Comparison of ENCODE assay signal across 20 cellular contexts in genomic region chr19:33273065-33273736, GRCh38. TPM values are rescaled to one million over a fixed set of nuclear protein-coding genes. Genes with fewer than 3 reads are reported as not detected.
DNase-seq lines count a peak whose midpoint lies in the region; ATAC-seq and TF ChIP-seq lines count a peak whose summit lies in the region.
"Had no signal": no experiment of that assay in that cellular context is flagged by ENCODE, and none has a peak within 500 bp of the region (broad histone marks: within the 10 kb centered on the region; RNA-seq: fewer than 3 reads in every experiment).

No MANE protein-coding gene starts in this region.

- no peaks in the 10 kb centered on the region for H3K27me3 Mint-ChIP-seq in WTC11 (ENCODE audit: low read depth)
- H3K27me3 Mint-ChIP-seq: progenitor cell of endocrine pancreas had no signal

- peaks cover 39% of the 10 kb centered on the region for H3K4me1 ChIP-seq in hepatocyte (ENCODE audit: insufficient read depth)
- peaks cover 16% of the 10 kb centered on the region for H3K4me1 ChIP-seq in osteoblast (ENCODE audit: insufficient read depth, low read length)
- H3K4me1 ChIP-seq: SJSA1 had no signal

- 79% methylated on average over 26 of the region's 26 CpGs for WGBS in hepatocyte (ENCODE audit: low lambda C conversion rate, missing lambda C conversion rate)

- CTCF ChIA-PET in WTC11 (lab: Charles Lee): no interaction called here

- peaks cover 18% of the 10 kb centered on the region for H3K4me1 Mint-ChIP-seq in WTC11

- no peak for TF ChIP-seq CTCF in C4-2B (conservative IDR thresholded peaks at IDR 0.05)
- no peak for TF ChIP-seq CTCF in WTC11 (IDR thresholded peaks at IDR 0.05)
- TF ChIP-seq CTCF in hepatocyte (IDR thresholded peaks at IDR 0.05; ENCODE audit: poor library complexity): no peak
- no peak for TF ChIP-seq CTCF in osteoblast (IDR thresholded peaks at IDR 0.05; ENCODE audit: extremely low read depth, low read depth, low read length)

- no peaks in the 10 kb centered on the region for H3K9me2 ChIP-seq in hepatocyte (replicated peaks; ENCODE audit: insufficient read depth)

- DNase-seq in WTC11 (ENCODE audit: low spot score) (no peak), hepatocyte (ENCODE audit: low spot score) (no peak), osteoblast (ENCODE audit: insufficient read length, low spot score, missing footprints) (no peak), amygdala (lab: John Stamatoyannopoulos, UW) (no peak), NCI-H2029 (lab: John Stamatoyannopoulos, UW) (no peak)
- DNase-seq: activated gamma-delta T cell treated with Interleukin-2 at 50 U/mL for 16 hours; erythroblast; GOT3; MM.1S; NCI-H187; stimulated activated naive CD4-positive, alpha-beta T cell; T-helper 9 cell had no signal

- no peak overlapping the region for H2AFZ ChIP-seq in hepatocyte
- peak overlapping the region; percentile 2 for H2AFZ ChIP-seq in osteoblast (ENCODE audit: low read length)

- H3K4me3 ChIP-seq in hepatocyte (no peak overlapping the region), osteoblast (ENCODE audit: insufficient read depth, low read length) (no peak overlapping the region)
- H3K4me3 ChIP-seq: coronary artery, SJSA1, uterus had no signal

- peak overlapping the region; percentile 78 for H3K27ac Mint-ChIP-seq in WTC11

- H3K27ac ChIP-seq in C4-2B (peak overlapping the region; percentile 85), hepatocyte (peak overlapping the region; percentile 95), osteoblast (ENCODE audit: low read depth, low read length) (no peak overlapping the region)
- H3K27ac ChIP-seq: SJSA1, uterus had no signal

- POLR2A ChIA-PET in WTC11 (lab: Charles Lee): no interaction called here

- H3K4me3 Mint-ChIP-seq in WTC11: no peak overlapping the region

- H3K36me3 ChIP-seq in hepatocyte (replicated peaks; ENCODE audit: insufficient read depth, low read depth) (no peaks in the 10 kb centered on the region), osteoblast (ENCODE audit: insufficient read depth, low read length) (no peaks in the 10 kb centered on the region)
- H3K36me3 ChIP-seq: SJSA1, uterus had no signal

- H3K79me2 ChIP-seq in hepatocyte (no peaks in the 10 kb centered on the region), osteoblast (ENCODE audit: insufficient read depth, low read length) (no peaks in the 10 kb centered on the region)

- H3K9me3 ChIP-seq in hepatocyte (ENCODE audit: low read depth) (no peaks in the 10 kb centered on the region), osteoblast (ENCODE audit: low read depth, low read length) (no peaks in the 10 kb centered on the region)
- H3K9me3 ChIP-seq: SJSA1, uterus had no signal

- ATAC-seq in WTC11 (no peak), GM18873 (IDR thresholded peaks at IDR 0.05; ENCODE audit: low FRiP score, unreplicated experiment) (no peak), HG02759 (IDR thresholded peaks at IDR 0.05; ENCODE audit: unreplicated experiment) (no peak)

- H3K4me2 ChIP-seq in hepatocyte: no peak overlapping the region
- peak overlapping the region; percentile 50 for H3K4me2 ChIP-seq in osteoblast (ENCODE audit: insufficient read depth, low read length)

- H3K9me3 Mint-ChIP-seq in WTC11: no peaks in the 10 kb centered on the region

- H3K36me3 Mint-ChIP-seq in WTC11: no peaks in the 10 kb centered on the region

- H3K27me3 ChIP-seq in hepatocyte (no peaks in the 10 kb centered on the region), osteoblast (ENCODE audit: insufficient read depth, low read length) (no peaks in the 10 kb centered on the region)
- H3K27me3 ChIP-seq: uterus had no signal

- H4K20me1 ChIP-seq in hepatocyte (ENCODE audit: insufficient read depth, poor library complexity, severe bottlenecking) (no peaks in the 10 kb centered on the region), osteoblast (ENCODE audit: insufficient read depth, low read length) (no peaks in the 10 kb centered on the region)

TF ChIP-seq in WTC11, 78 proteins besides CTCF, POLR2A, EP300 and RAD21 (continues in another document):
- TF ChIP-seq HMGXB4 (CRISPR knock-in tag; IDR thresholded peaks at IDR 0.05) (no peak), ZNF532 (CRISPR knock-in tag; IDR thresholded peaks at IDR 0.05; ENCODE audit: borderline replicate concordance) (no peak), SMAD4 (CRISPR knock-in tag; IDR thresholded peaks at IDR 0.05) (no peak), ZNF671 (CRISPR knock-in tag; IDR thresholded peaks at IDR 0.05) (no peak), USF1 (CRISPR knock-in tag; IDR thresholded peaks at IDR 0.05) (no peak), ZBTB21 (CRISPR knock-in tag; IDR thresholded peaks at IDR 0.05; ENCODE audit: borderline replicate concordance) (0 out of 2 replicates have a peak, but pooled peaks have one; percentile 36), ESRRA (CRISPR knock-in tag; IDR thresholded peaks at IDR 0.05; ENCODE audit: borderline replicate concordance) (no peak)

RNA-seq across cellular contexts. Expression of gene CEBPA, which starts 29.1 kb away (rescaled TPM):
- total RNA-seq in WTC11 (2021): 5.6 to 6.6 TPM (median 5.8 TPM) in 3 replicates
- total RNA-seq in hepatocyte: 151 and 160 TPM in 2 replicates
- 65.1 and 103 TPM in 2 replicates for polyA plus RNA-seq in hepatocyte
- total RNA-seq in osteoblast: 3.6 and 5.0 TPM in 2 replicates

RNA-seq across cellular contexts. Expression of gene SLC7A10, which starts 47.6 kb away (rescaled TPM):
- total RNA-seq in WTC11 (2021) (4.2 to 4.9 TPM (median 4.4 TPM) in 3 replicates), hepatocyte (4.5 and 5.5 TPM in 2 replicates), osteoblast (not detected in 2 replicates)
- 4.3 and 7.3 TPM in 2 replicates for polyA plus RNA-seq in hepatocyte
- total RNA-seq: NCI-H460, SJSA1, uterus had no signal

Comparison
In these comparisons a context has a peak if more than half of its experiments do, and no peak if none do; other contexts are left out.
1. RNA of gene CEBPA, which starts 29.1 kb away (total RNA-seq): 151 to 160 TPM in hepatocyte; 5.6 to 6.6 TPM in WTC11 and 3.6 to 5.0 TPM in osteoblast; every median in the first group is over 10 times any median in the second.